8 cellular contexts compared by ENCODE assay signal in genomic region chr14:68789798-68790655, GRCh38. TPM values are rescaled to one million over a fixed set of nuclear protein-coding genes. Genes with fewer than 3 reads are reported as not detected.
DNase-seq lines count a peak whose midpoint lies in the region; ATAC-seq and TF ChIP-seq lines count a peak whose summit lies in the region.

No MANE protein-coding gene starts in this region.

- H3K4me2 ChIP-seq in parathyroid adenoma (ENCODE audit: low read length) = peak overlapping the region; percentile 83

- peak overlapping the region; percentile 100 for H3K27ac Mint-ChIP-seq in activated CD8-positive, alpha-beta T cell treated with anti-CD3 and anti-CD28 coated beads, Interleukin-2, amount 10 ng/mL, durations not matched to agents 7 days and 5 days

- POLR2A ChIA-PET in activated CD8-positive, alpha-beta T cell treated with anti-CD3 and anti-CD28 coated beads, Interleukin-2, amount 10 ng/mL, durations not matched to agents 7 days and 5 days (lab: Charles Lee) = interaction anchor here (0.6 to 9.6 kb wide), 17 partner anchors 9 to 541 kb away, joined by 3 to 314 read pairs (median 4); no protein-coding TSS in a partner anchor

- TF ChIP-seq POLR2A in GM18526 (IDR thresholded peaks at IDR 0.05; ENCODE audit: extremely low read depth, insufficient read length) = peak; percentile 24

- H3K9ac ChIP-seq in parathyroid adenoma = no peak overlapping the region

- TF ChIP-seq CTCF in parathyroid adenoma (IDR thresholded peaks at IDR 0.05) = no peak

- peaks cover 62% of the 10 kb centered on the region for H3K4me1 Mint-ChIP-seq in activated CD8-positive, alpha-beta T cell treated with anti-CD3 and anti-CD28 coated beads, Interleukin-2, amount 10 ng/mL, durations not matched to agents 7 days and 5 days (ENCODE audit: low read depth)

- H3K36me3 ChIP-seq in parathyroid adenoma (ENCODE audit: control insufficient read depth, insufficient read depth, low read length) = peaks cover 9% of the 10 kb centered on the region

- H3K36me3 Mint-ChIP-seq in activated CD8-positive, alpha-beta T cell treated with anti-CD3 and anti-CD28 coated beads, Interleukin-2, amount 10 ng/mL, durations not matched to agents 7 days and 5 days (ENCODE audit: low read depth) = peaks cover 73% of the 10 kb centered on the region

- no peaks in the 10 kb centered on the region for H3K27me3 Mint-ChIP-seq in activated CD8-positive, alpha-beta T cell treated with anti-CD3 and anti-CD28 coated beads, Interleukin-2, amount 10 ng/mL, durations not matched to agents 7 days and 5 days (ENCODE audit: low read depth)

- no peaks in the 10 kb centered on the region for H3K9me3 ChIP-seq in parathyroid adenoma (ENCODE audit: control insufficient read depth, low read length)

- peaks cover 4% of the 10 kb centered on the region for H3K79me2 ChIP-seq in parathyroid adenoma

- peak overlapping the region; percentile 87 for H3K4me3 Mint-ChIP-seq in activated CD8-positive, alpha-beta T cell treated with anti-CD3 and anti-CD28 coated beads, Interleukin-2, amount 10 ng/mL, durations not matched to agents 7 days and 5 days

- H3K27me3 ChIP-seq in parathyroid adenoma (ENCODE audit: control insufficient read depth, insufficient read depth, low read length) = no peaks in the 10 kb centered on the region

- peak overlapping the region; percentile 100 for H3K4me3 ChIP-seq in parathyroid adenoma (ENCODE audit: low read depth, low read length)

- H3K4me1 ChIP-seq in parathyroid adenoma = no peaks in the 10 kb centered on the region

- peak overlapping the region; percentile 16 for H2AFZ ChIP-seq in parathyroid adenoma

- peak overlapping the region; percentile 97 for H3K27ac ChIP-seq in parathyroid adenoma

- peak; percentile 44 for DNase-seq in activated CD8-positive, alpha-beta T cell treated with anti-CD3 and anti-CD28 coated beads, Interleukin-2, amount 10 ng/mL, durations not matched to agents 7 days and 5 days
- DNase-seq in foreskin melanocyte (peak; percentile 22), 8988T (no peak), OCI-M1 (lab: John Stamatoyannopoulos, UW) (no peak), NCI-H345 (lab: John Stamatoyannopoulos, UW) (no peak), COR-L47 (lab: John Stamatoyannopoulos, UW) (no peak)

- ATAC-seq in activated CD8-positive, alpha-beta T cell treated with anti-CD3 and anti-CD28 coated beads, Interleukin-2, amount 10 ng/mL, durations not matched to agents 7 days and 5 days = no peak

- CTCF ChIA-PET in activated CD8-positive, alpha-beta T cell treated with anti-CD3 and anti-CD28 coated beads, Interleukin-2, amount 10 ng/mL, durations not matched to agents 7 days and 5 days (lab: Charles Lee) = interaction anchor here (0.7 to 9.4 kb wide), 53 partner anchors 10 to 906 kb away, joined by 3 to 246 read pairs (median 4); no protein-coding TSS in a partner anchor

- no peaks in the 10 kb centered on the region for H3K9me3 Mint-ChIP-seq in activated CD8-positive, alpha-beta T cell treated with anti-CD3 and anti-CD28 coated beads, Interleukin-2, amount 10 ng/mL, durations not matched to agents 7 days and 5 days (ENCODE audit: insufficient read depth)

RNA-seq across cellular contexts. Expression of gene ZFP36L1, which starts 2.8 kb away (rescaled TPM):
- 10 to 100 TPM; 63.3 to 73.2 TPM for total RNA-seq in activated CD8-positive, alpha-beta T cell treated with anti-CD3 and anti-CD28 coated beads, Interleukin-2, amount 10 ng/mL, durations not matched to agents 7 days and 5 days

Comparison
In these comparisons a context has a peak if more than half of its experiments do, and no peak if none do; other contexts are left out.
1. DNase-seq: peak in activated CD8-positive, alpha-beta T cell treated with anti-CD3 and anti-CD28 coated beads, Interleukin-2, amount 10 ng/mL, durations not matched to agents 7 days and 5 days (single experiment) and foreskin melanocyte (single experiment); none in 8988T (single experiment), OCI-M1 (single experiment), NCI-H345 (single experiment) and COR-L47 (single experiment).